25 cellular contexts compared by ENCODE assay signal in genomic region chr1:167291539-167292195, GRCh38.
"Had no signal": no experiment of that assay in that cellular context is flagged by ENCODE, and none has a peak within 500 bp of the region (broad histone marks: within the 10 kb centered on the region; RNA-seq: fewer than 3 reads in every experiment).

No MANE protein-coding gene starts in this region.

- H3K27me3 Mint-ChIP-seq: activated naive CD8-positive, alpha-beta T cell treated with anti-CD3 and anti-CD28 coated beads for 36 hours had no signal

- H3K9me3 Mint-ChIP-seq: activated T-cell treated with anti-CD3 and anti-CD28 coated beads, Interleukin-2, amount 50 U/mL, for 4 hours; nephron had no signal

- H3K36me3 ChIP-seq: lower lobe of right lung, neutrophil, ovary, right atrium auricular region, spleen, upper lobe of right lung had no signal

- H3K27ac ChIP-seq: foreskin keratinocyte, lower lobe of right lung, neutrophil, ovary, psoas muscle, right atrium auricular region, spleen, upper lobe of right lung had no signal

- H3K4me3 ChIP-seq: lower lobe of right lung, ovary, psoas muscle, right atrium auricular region, spleen, upper lobe of right lung had no signal

- H3K9me3 ChIP-seq: lower lobe of right lung, neutrophil, ovary, psoas muscle, right atrium auricular region, spleen, upper lobe of right lung had no signal

- H3K27me3 ChIP-seq: foreskin keratinocyte, neutrophil, ovary, right atrium auricular region, spleen, upper lobe of right lung had no signal

- H3K4me3 Mint-ChIP-seq: activated naive CD8-positive, alpha-beta T cell treated with anti-CD3 and anti-CD28 coated beads for 36 hours; activated T-cell treated with anti-CD3 and anti-CD28 coated beads, Interleukin-2, amount 50 U/mL, for 4 hours; nephron had no signal

- ATAC-seq: activated T-cell treated with anti-CD3 and anti-CD28 coated beads, Interleukin-2, amount 50 U/mL, for 4 hours; foreskin keratinocyte; lower lobe of right lung; psoas muscle; upper lobe of right lung had no signal

- DNase-seq: activated CD4-positive, CD25-positive, alpha-beta regulatory T cell treated with anti-CD3 and anti-CD28 coated beads, Interleukin-2, amount 50 U/mL, for 72 hours; activated CD8-positive, alpha-beta memory T cell treated with anti-CD3 and anti-CD28 coated beads for 24 hours; activated CD8-positive, alpha-beta memory T cell treated with anti-CD3 and anti-CD28 coated beads, Interleukin-2, amount 50 U/mL, for 48 hours; activated naive CD4-positive, alpha-beta T cell treated with Interleukin-2 at 50 U/mL for 16 hours; activated naive CD8-positive, alpha-beta T cell treated with anti-CD3 and anti-CD28 coated beads for 36 hours; activated T-cell treated with anti-CD3 and anti-CD28 coated beads, Interleukin-2, amount 50 U/mL, for 4 hours; amniotic stem cell; dermis blood vessel endothelial cell; effector CD8-positive, alpha-beta T cell; erythroblast; foreskin keratinocyte; kidney; lower lobe of right lung; midbrain; ovary; psoas muscle; spleen; stimulated activated CD4-positive, alpha-beta T cell treated with anti-CD3 and anti-CD28 coated beads, Interleukin-4, amount 100 ng/mL, for 24 hours; stimulated activated naive CD4-positive, alpha-beta T cell treated with Interleukin-2 at 50 U/mL for 16 hours; SW 1271; T-helper 2 cell; upper lobe of right lung had no signal

- H3K27ac Mint-ChIP-seq: activated naive CD8-positive, alpha-beta T cell treated with anti-CD3 and anti-CD28 coated beads for 36 hours; nephron had no signal

- H3K4me1 ChIP-seq: foreskin keratinocyte had no signal
